ENCODE assay signal across 21 cellular contexts in genomic region chr3:131735121-131735520, GRCh38.
A peak's percentile ranks its signal among the peaks of the same experiment; 100 is the strongest.
DNase-seq lines count a peak whose midpoint lies in the region; ATAC-seq and TF ChIP-seq lines count a peak whose summit lies in the region.
"Had no signal": no experiment of that assay in that cellular context is flagged by ENCODE, and none has a peak within 500 bp of the region (broad histone marks: within the 10 kb centered on the region; RNA-seq: fewer than 3 reads in every experiment).

No MANE protein-coding gene starts in this region.

- H3K9ac ChIP-seq in adipocyte (ENCODE audit: low read length): no peak overlapping the region
- H3K9ac ChIP-seq: BLaER1 treated with 17β-estradiol and CSF1 and Interleukin-3, amounts not matched to agents 10 nM and 100 nM had no signal

- no peaks in the 10 kb centered on the region for H3K36me3 ChIP-seq in adipocyte (ENCODE audit: control insufficient read depth, insufficient read depth, low read length, severe bottlenecking)
- no peaks in the 10 kb centered on the region for H3K36me3 ChIP-seq in GM23338 (ENCODE audit: insufficient read depth)
- H3K36me3 ChIP-seq in WERI-Rb-1: no peaks in the 10 kb centered on the region
- H3K36me3 ChIP-seq: BLaER1 treated with 17β-estradiol and CSF1 and Interleukin-3, amounts not matched to agents 10 nM and 100 nM; prostate gland had no signal

- H3K9me3 Mint-ChIP-seq in GM23338: no peaks in the 10 kb centered on the region
- H3K9me3 Mint-ChIP-seq: activated CD8-positive, alpha-beta T cell treated with anti-CD3 and anti-CD28 coated beads for 36 hours; activated naive CD8-positive, alpha-beta T cell treated with anti-CD3 and anti-CD28 coated beads for 36 hours; type B pancreatic cell had no signal

- H3K27ac Mint-ChIP-seq in GM23338: no peak overlapping the region
- H3K27ac Mint-ChIP-seq: activated CD8-positive, alpha-beta T cell treated with anti-CD3 and anti-CD28 coated beads for 36 hours; activated naive CD8-positive, alpha-beta T cell treated with anti-CD3 and anti-CD28 coated beads for 36 hours; type B pancreatic cell had no signal

- H3K79me2 ChIP-seq in GM23338 (replicated peaks; ENCODE audit: insufficient read depth): no peaks in the 10 kb centered on the region
- H3K79me2 ChIP-seq: hepatocyte had no signal

- ATAC-seq in GM21717 (IDR thresholded peaks at IDR 0.05; ENCODE audit: unreplicated experiment) (no peak), GM23338 (no peak)
- ATAC-seq: activated CD8-positive, alpha-beta T cell treated with anti-CD3 and anti-CD28 coated beads for 36 hours; Right ventricle myocardium inferior had no signal

- no peak overlapping the region for H2AFZ ChIP-seq in GM23338
- H2AFZ ChIP-seq: hepatocyte had no signal

- H3K9me3 ChIP-seq in adipocyte (ENCODE audit: control insufficient read depth, low read length) (no peaks in the 10 kb centered on the region), WERI-Rb-1 (ENCODE audit: severe bottlenecking) (no peaks in the 10 kb centered on the region)
- H3K9me3 ChIP-seq: BLaER1 treated with 17β-estradiol and CSF1 and Interleukin-3, amounts not matched to agents 10 nM and 100 nM; prostate gland had no signal

- TF ChIP-seq CTCF in AG04449 (IDR thresholded peaks at IDR 0.05; ENCODE audit: insufficient read depth, low read length, missing control alignments) (no peak), GM23338 (conservative IDR thresholded peaks at IDR 0.05; ENCODE audit: low read depth in 2 of 2) (no peak), WERI-Rb-1 (IDR thresholded peaks at IDR 0.05; ENCODE audit: low read depth, low read length) (no peak)

- H3K27me3 ChIP-seq in adipocyte (replicated peaks; ENCODE audit: control insufficient read depth, insufficient read depth, low read length) (no peaks in the 10 kb centered on the region), GM23338 (ENCODE audit: insufficient read depth) (no peaks in the 10 kb centered on the region), WERI-Rb-1 (ENCODE audit: insufficient read depth, low read depth, severe bottlenecking) (no peaks in the 10 kb centered on the region)
- H3K27me3 ChIP-seq: BLaER1 treated with 17β-estradiol and CSF1 and Interleukin-3, amounts not matched to agents 10 nM and 100 nM; hepatocyte had no signal

- POLR2A ChIA-PET in AG04449 (lab: Yijun Ruan, JAX): no interaction called here

- no peaks in the 10 kb centered on the region for H3K36me3 Mint-ChIP-seq in GM23338 (ENCODE audit: low read depth)
- H3K36me3 Mint-ChIP-seq: activated naive CD8-positive, alpha-beta T cell treated with anti-CD3 and anti-CD28 coated beads for 36 hours; type B pancreatic cell had no signal

- H3F3A ChIP-seq in GM23338 (replicated peaks; ENCODE audit: low read depth): no peaks in the 10 kb centered on the region

- H3K4me1 ChIP-seq in adipocyte (ENCODE audit: control insufficient read depth, insufficient read depth, low read length) (peaks cover 13% of the 10 kb centered on the region), GM23338 (ENCODE audit: insufficient read depth) (no peaks in the 10 kb centered on the region)
- H3K4me1 ChIP-seq: prostate gland had no signal

- DNase-seq in AG04449 (ENCODE audit: low read depth, low spot score) (peak; percentile 24), GM03348 (ENCODE audit: low spot score) (peak; percentile 55), adipocyte (ENCODE audit: low read depth) (peak; percentile 19), hepatic stellate cell (ENCODE audit: low spot score) (peak; percentile 9), hypothalamus (lab: John Stamatoyannopoulos, UW) (no peak), GM23338 (ENCODE audit: low spot score) (no peak), WERI-Rb-1 (no peak)
- DNase-seq: activated CD4-positive, CD25-positive, alpha-beta regulatory T cell; activated CD8-positive, alpha-beta T cell treated with anti-CD3 and anti-CD28 coated beads for 36 hours; activated naive CD8-positive, alpha-beta T cell treated with anti-CD3 and anti-CD28 coated beads for 36 hours; erythroblast; KBM-7; MM.1S; NCI-H2081 treated with DMSO at 0.1 percent for 48 hours; NCI-H82 had no signal

- H3K9me2 ChIP-seq in GM23338 (ENCODE audit: insufficient read depth): peaks cover 6% of the 10 kb centered on the region; the same call in 1 of the 2 replicates

- H3K4me2 ChIP-seq in GM23338: no peak overlapping the region
- H3K4me2 ChIP-seq: hepatocyte had no signal

- H3K4me3 ChIP-seq in AG04449 (ENCODE audit: low read depth, low read length): no peak overlapping the region
- no peak overlapping the region for H3K4me3 ChIP-seq in adipocyte (ENCODE audit: low read length)
- H3K4me3 ChIP-seq in GM23338: no peak overlapping the region
- no peak overlapping the region for H3K4me3 ChIP-seq in WERI-Rb-1 (ENCODE audit: low read depth, low read length)
- H3K4me3 ChIP-seq: BLaER1 treated with 17β-estradiol and CSF1 and Interleukin-3, amounts not matched to agents 10 nM and 100 nM; hepatocyte; prostate gland had no signal

- H3K27ac ChIP-seq in GM23338 (ENCODE audit: low read depth) (no peak overlapping the region), WERI-Rb-1 (no peak overlapping the region)
- H3K27ac ChIP-seq: BLaER1 treated with 17β-estradiol and CSF1 and Interleukin-3, amounts not matched to agents 10 nM and 100 nM; hepatocyte; prostate gland had no signal

- no peaks in the 10 kb centered on the region for H4K20me1 ChIP-seq in GM23338 (replicated peaks; ENCODE audit: insufficient read depth)
- H4K20me1 ChIP-seq: BLaER1 treated with 17β-estradiol and CSF1 and Interleukin-3, amounts not matched to agents 10 nM and 100 nM had no signal

- CTCF ChIA-PET in AG04449 (lab: Yijun Ruan, JAX): no interaction called here

- H3K4me3 Mint-ChIP-seq in GM23338: no peak overlapping the region
- H3K4me3 Mint-ChIP-seq: activated CD8-positive, alpha-beta T cell treated with anti-CD3 and anti-CD28 coated beads for 36 hours; activated naive CD8-positive, alpha-beta T cell treated with anti-CD3 and anti-CD28 coated beads for 36 hours; type B pancreatic cell had no signal

- H3K27me3 Mint-ChIP-seq in GM23338 (ENCODE audit: insufficient read depth, low read depth, poor library complexity): peaks cover 2% of the 10 kb centered on the region

- H3K4me1 Mint-ChIP-seq in GM23338: peaks cover 4% of the 10 kb centered on the region

TF ChIP-seq in GM23338, 12 proteins besides CTCF, POLR2A, EP300 and RAD21 (continues in another document):
- no peak for TF ChIP-seq ZNF114 (CRISPR knock-in tag; IDR thresholded peaks at IDR 0.05)
- no peak for TF ChIP-seq EZH2 (IDR thresholded peaks at IDR 0.05; ENCODE audit: low read depth, unreplicated experiment)
- no peak for TF ChIP-seq ETS1 (IDR thresholded peaks at IDR 0.05)
- TF ChIP-seq EZH2phosphoT487 (IDR thresholded peaks at IDR 0.05; ENCODE audit: unreplicated experiment): no peak
- no peak for TF ChIP-seq STAT1 (IDR thresholded peaks at IDR 0.05; ENCODE audit: unreplicated experiment)
- TF ChIP-seq NANOG (IDR thresholded peaks at IDR 0.05; ENCODE audit: borderline replicate concordance): no peak

Comparison
In these comparisons a context has a peak if more than half of its experiments do, and no peak if none do; other contexts are left out.
1. DNase-seq: peak in AG04449 (single experiment), GM03348 (single experiment), adipocyte (single experiment) and hepatic stellate cell (single experiment); none in hypothalamus (0 of 51), GM23338 (single experiment) and WERI-Rb-1 (single experiment).